In genomic region chr14:22849212-22849819, GRCh38 we compare ENCODE assay signal across 11 cellular contexts. TPM values are rescaled to one million over a fixed set of nuclear protein-coding genes. Genes with fewer than 3 reads are reported as not detected.
DNase-seq lines count a peak whose midpoint lies in the region; ATAC-seq, FAIRE-seq and TF ChIP-seq lines count a peak whose summit lies in the region.
"Had no signal": no experiment of that assay in that cellular context is flagged by ENCODE, and none has a peak within 500 bp of the region (broad histone marks: within the 10 kb centered on the region; RNA-seq: fewer than 3 reads in every experiment).

No MANE protein-coding gene starts in this region.

- H3K27ac ChIP-seq in rectal smooth muscle tissue (ENCODE audit: low read depth, low read length): peak overlapping the region; percentile 96

- FAIRE-seq in D721Med (lab: Jason Lieb, UNC): no peak

- DNase-seq in EH (ENCODE audit: low read depth) (peak; percentile 17), MCF 10A (ENCODE audit: unreplicated experiment) (no peak), left ventricle myocardium superior (peak; percentile 79), GDM1 (lab: John Stamatoyannopoulos, UW) (no peak), HUDEP-2 (lab: John Stamatoyannopoulos, UW; ENCODE audit: unreplicated experiment in 76 of 76) (no peak), D721Med (ENCODE audit: insufficient read length, low spot score) (no peak)
- DNase-seq: NCI-H187 treated with DMSO at 0.1 percent for 48 hours; stimulated activated CD4-positive, alpha-beta T cell treated with anti-CD3 and anti-CD28 coated beads, Interleukin-4, amount 100 ng/mL, for 1 hour had no signal

- H3K9me3 Mint-ChIP-seq in MCF 10A (ENCODE audit: unreplicated experiment): no peaks in the 10 kb centered on the region
- H3K9me3 Mint-ChIP-seq: T-helper 2 cell treated with Interferon-gamma antibody and Interleukin-4, amounts not matched to agents 5 μg/mL and 100 μg/mL, for 36 hours had no signal

- H3K36me3 Mint-ChIP-seq in MCF 10A (ENCODE audit: insufficient read depth, unreplicated experiment): peaks cover 29% of the 10 kb centered on the region

- peaks cover 25% of the 10 kb centered on the region for H3K4me1 Mint-ChIP-seq in MCF 10A (ENCODE audit: insufficient read depth, unreplicated experiment)

- H3K4me1 ChIP-seq in rectal smooth muscle tissue (ENCODE audit: control insufficient read depth, insufficient read depth, low read length): peaks cover 60% of the 10 kb centered on the region

- TF ChIP-seq CTCF in MCF 10A (IDR thresholded peaks at IDR 0.05; ENCODE audit: unreplicated experiment) (no peak), D721Med (IDR thresholded peaks at IDR 0.05; ENCODE audit: insufficient read depth, missing control alignments) (no peak)

- intact Hi-C loops in MCF 10A (cut with micrococcal nuclease) (no loop called here), left ventricle myocardium superior (cut with micrococcal nuclease) (no loop called here)

- no TSS peak for BruUV-seq in MCF 10A (replicated peaks; lab: Mats Ljungman, UMichigan)

- H3K27me3 ChIP-seq in rectal smooth muscle tissue (ENCODE audit: control insufficient read depth, insufficient read depth, low read length): no peaks in the 10 kb centered on the region

- peak; percentile 37 for ATAC-seq in left ventricle myocardium superior
- ATAC-seq in HG03457 (IDR thresholded peaks at IDR 0.05; ENCODE audit: unreplicated experiment): no peak

- peaks cover 24% of the 10 kb centered on the region for H3K36me3 ChIP-seq in rectal smooth muscle tissue (ENCODE audit: control insufficient read depth, insufficient read depth, low read length)

- H3K27me3 Mint-ChIP-seq in MCF 10A (ENCODE audit: insufficient read depth, unreplicated experiment): no peaks in the 10 kb centered on the region

- peak overlapping the region; percentile 20 for H3K27ac Mint-ChIP-seq in MCF 10A (ENCODE audit: low read depth, unreplicated experiment)
- H3K27ac Mint-ChIP-seq: T-helper 2 cell treated with Interferon-gamma antibody and Interleukin-4, amounts not matched to agents 5 μg/mL and 100 μg/mL, for 36 hours had no signal

- no peak overlapping the region for H3K9ac ChIP-seq in rectal smooth muscle tissue (ENCODE audit: low read length)

- POLR2A ChIA-PET in MCF 10A (lab: Yijun Ruan, JAX): interaction anchor here (0.6 to 8.5 kb wide), 6 partner anchors 10 to 293 kb away, joined by 3 to 142 read pairs (median 4); partner anchors contain the start of genes MMP14 and OXA1L

- H3K4me3 Mint-ChIP-seq in MCF 10A (ENCODE audit: unreplicated experiment): no peak overlapping the region
- H3K4me3 Mint-ChIP-seq: T-helper 2 cell treated with Interferon-gamma antibody and Interleukin-4, amounts not matched to agents 5 μg/mL and 100 μg/mL, for 36 hours had no signal

- peak overlapping the region; percentile 5 for H3K4me3 ChIP-seq in rectal smooth muscle tissue (ENCODE audit: low read length)

- CTCF ChIA-PET in MCF 10A (lab: Yijun Ruan, JAX): interaction anchor here (0.5 to 11.5 kb wide), 12 partner anchors 12 to 293 kb away, joined by 3 to 330 read pairs (median 6); partner anchors contain the start of genes LRP10, MMP14, MRPL52 and RBM23

RNA-seq across cellular contexts. Expression of gene MMP14, which starts 12.9 kb away (rescaled TPM):
- 71.5 and 78.6 TPM in 2 replicates for total RNA-seq in MCF 10A (2022)
- total RNA-seq in left ventricle myocardium superior: 19.9 TPM

RNA-seq across cellular contexts. Expression of gene MRPL52, which starts 19.6 kb away (rescaled TPM):
- total RNA-seq in MCF 10A (2022) (172 and 186 TPM in 2 replicates), left ventricle myocardium superior (113 TPM)

RNA-seq across cellular contexts. Expression of gene LRP10, which starts 22.2 kb away (rescaled TPM):
- 71.0 and 83.1 TPM in 2 replicates for total RNA-seq in MCF 10A (2022)
- total RNA-seq in left ventricle myocardium superior: 61.9 TPM

RNA-seq across cellular contexts. Expression of gene REM2, which starts 33.7 kb away (rescaled TPM):
- total RNA-seq in MCF 10A (2022) (0.26 and 0.47 TPM in 2 replicates), left ventricle myocardium superior (not detected)

RNA-seq across cellular contexts. Expression of gene SLC7A7, which starts 34.1 kb away (rescaled TPM):
- total RNA-seq in MCF 10A (2022): 0.61 and 0.98 TPM in 2 replicates
- 4.7 TPM for total RNA-seq in left ventricle myocardium superior

Comparison
In these comparisons a context has a peak if more than half of its experiments do, and no peak if none do; other contexts are left out.
1. DNase-seq: peak in EH (single experiment) and left ventricle myocardium superior (single experiment); none in MCF 10A (single experiment), GDM1 (single experiment), HUDEP-2 (0 of 76) and D721Med (single experiment).